Comparison of ENCODE assay signal across 23 cellular contexts in the genomic region with DNA sequence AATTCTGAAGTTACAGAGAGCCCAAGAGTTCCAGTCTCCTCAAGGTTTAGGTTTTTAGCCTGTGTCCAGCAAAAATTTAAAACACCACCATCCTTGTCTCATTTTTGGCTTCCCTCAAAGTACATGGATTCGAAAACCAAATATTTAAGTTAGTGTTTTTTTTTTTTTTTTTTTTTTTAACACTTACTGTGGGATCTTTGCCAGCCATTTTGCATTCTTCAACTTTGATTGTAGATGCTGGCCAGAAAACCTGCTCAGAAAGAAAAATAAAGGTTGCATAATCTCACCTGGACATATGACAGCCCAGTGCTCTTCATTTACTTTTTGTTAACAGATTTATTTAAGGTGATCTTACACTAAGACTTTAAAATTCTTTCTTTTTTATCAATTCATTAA.
DNase-seq lines count a peak whose midpoint lies in the region; ATAC-seq and TF ChIP-seq lines count a peak whose summit lies in the region.
"Had no signal": no experiment of that assay in that cellular context is flagged by ENCODE, and none has a peak within 500 bp of the region (broad histone marks: within the 10 kb centered on the region; RNA-seq: fewer than 3 reads in every experiment).

No MANE protein-coding gene starts in this region.

- POLR2A ChIA-PET in HEK293T (lab: Yijun Ruan, JAX) (no interaction called here), T-cell (lab: Charles Lee) (no interaction called here)

- CTCF ChIA-PET in HEK293T (lab: Yijun Ruan, JAX) = no interaction called here
- CTCF ChIA-PET in T-cell (lab: Charles Lee) = no interaction called here

- no peak overlapping the region for H3K4me2 ChIP-seq in osteoblast (ENCODE audit: insufficient read depth, low read length)

- no peak overlapping the region for H2AFZ ChIP-seq in osteoblast (ENCODE audit: low read length)

- H3K4me1 Mint-ChIP-seq in T-cell = no peaks in the 10 kb centered on the region
- H3K4me1 Mint-ChIP-seq: central memory CD8-positive, alpha-beta T cell had no signal

- no peak overlapping the region for H3K27ac ChIP-seq in osteoblast (ENCODE audit: low read depth, low read length)
- H3K27ac ChIP-seq in lower lobe of right lung = no peak overlapping the region
- H3K27ac ChIP-seq: adrenal gland, pancreas, RWPE1, upper lobe of right lung had no signal

- TF ChIP-seq CTCF in fibroblast of mammary gland (conservative IDR thresholded peaks at IDR 0.05; ENCODE audit: control insufficient read depth, insufficient read depth, low read depth, low read length) = no peak
- no peak for TF ChIP-seq CTCF in osteoblast (IDR thresholded peaks at IDR 0.05; ENCODE audit: extremely low read depth, low read depth, low read length)
- no peak for TF ChIP-seq CTCF in lower lobe of right lung (IDR thresholded peaks at IDR 0.05)

- no peak overlapping the region for H3K27ac Mint-ChIP-seq in T-cell
- H3K27ac Mint-ChIP-seq: activated CD4-positive, alpha-beta T cell treated with anti-CD3 and anti-CD28 coated beads, Interleukin-2, amount 10 ng/mL, durations not matched to agents 7 days and 5 days; activated T-helper 2 cell treated with anti-CD3 and anti-CD28 coated beads, Interferon-gamma antibody, Interleukin-2, Interleukin-4, amounts not matched to agents 10 μg/mL and 5 μg/mL and 100 μg/mL, durations not matched to agents 14 hours and 24 hours and 36 hours had no signal

- peaks cover 0 to 3% (median 3%) of the 10 kb centered on the region in 3 donors for H3K9me3 Mint-ChIP-seq in T-cell
- H3K9me3 Mint-ChIP-seq: activated CD4-positive, alpha-beta T cell treated with anti-CD3 and anti-CD28 coated beads, Interleukin-2, amount 10 ng/mL, durations not matched to agents 7 days and 5 days; activated T-helper 2 cell treated with anti-CD3 and anti-CD28 coated beads, Interferon-gamma antibody, Interleukin-2, Interleukin-4, amounts not matched to agents 10 μg/mL and 5 μg/mL and 100 μg/mL, durations not matched to agents 14 hours and 24 hours and 36 hours had no signal

- H3K36me3 Mint-ChIP-seq in T-cell = no peaks in the 10 kb centered on the region

- H3K27me3 Mint-ChIP-seq in T-cell = no peaks in the 10 kb centered on the region
- H3K27me3 Mint-ChIP-seq: activated CD4-positive, alpha-beta T cell treated with anti-CD3 and anti-CD28 coated beads, Interleukin-2, amount 10 ng/mL, durations not matched to agents 7 days and 5 days; central memory CD8-positive, alpha-beta T cell had no signal

- H3K9me3 ChIP-seq in osteoblast (ENCODE audit: low read depth, low read length) = no peaks in the 10 kb centered on the region
- H3K9me3 ChIP-seq in lower lobe of right lung = no peaks in the 10 kb centered on the region
- H3K9me3 ChIP-seq: adrenal gland, BE2C, pancreas, stomach, upper lobe of right lung had no signal

- peaks cover 24% of the 10 kb centered on the region for H3K79me2 ChIP-seq in osteoblast (ENCODE audit: insufficient read depth, low read length)

- H3K4me3 Mint-ChIP-seq in T-cell = no peak overlapping the region
- H3K4me3 Mint-ChIP-seq: activated CD4-positive, alpha-beta T cell treated with anti-CD3 and anti-CD28 coated beads, Interleukin-2, amount 10 ng/mL, durations not matched to agents 7 days and 5 days; central memory CD8-positive, alpha-beta T cell had no signal

- peaks cover 39% of the 10 kb centered on the region for H3K4me1 ChIP-seq in osteoblast (ENCODE audit: insufficient read depth, low read length)
- peaks cover 29% of the 10 kb centered on the region for H3K4me1 ChIP-seq in lower lobe of right lung
- H3K4me1 ChIP-seq: adrenal gland, pancreas had no signal

- intact Hi-C loops in sciatic nerve (cut with DNase I) (no loop called here), lower lobe of right lung (cut with DNase I) (no loop called here)

- peak; percentile 64 for ATAC-seq in sciatic nerve
- ATAC-seq in T-cell (replicated peaks in 1 of 4) = no peak
- no peak for ATAC-seq in lower lobe of right lung
- ATAC-seq: upper lobe of right lung had no signal

- H3K27me3 ChIP-seq in osteoblast (ENCODE audit: insufficient read depth, low read length) (no peaks in the 10 kb centered on the region), lower lobe of right lung (ENCODE audit: low read depth) (no peaks in the 10 kb centered on the region)
- H3K27me3 ChIP-seq: adrenal gland, BE2C, pancreas, stomach, upper lobe of right lung had no signal

- H3K4me3 ChIP-seq in fibroblast of mammary gland (ENCODE audit: control insufficient read depth, low read depth, low read length) = no peak overlapping the region
- no peak overlapping the region for H3K4me3 ChIP-seq in osteoblast (ENCODE audit: insufficient read depth, low read length)
- H3K4me3 ChIP-seq in lower lobe of right lung = no peak overlapping the region
- H3K4me3 ChIP-seq: adrenal gland, pancreas, stomach, upper lobe of right lung had no signal

- H3K36me3 ChIP-seq in osteoblast (ENCODE audit: insufficient read depth, low read length) (peaks cover 33% of the 10 kb centered on the region), lower lobe of right lung (no peaks in the 10 kb centered on the region)
- H3K36me3 ChIP-seq: adrenal gland, BE2C, pancreas, stomach, upper lobe of right lung had no signal

- DNase-seq in HEK293T (ENCODE audit: extremely low spot score) (no peak), RPMI7951 (ENCODE audit: low read depth) (peak; percentile 43), fibroblast of mammary gland (ENCODE audit: low read depth) (peak; percentile 43), sciatic nerve (ENCODE audit: low spot score) (no peak), T-cell (no peak), osteoblast (ENCODE audit: insufficient read length, low spot score, missing footprints) (no peak), lower lobe of right lung (no peak), NCI-H2227 treated with DMSO at 0.1 percent for 48 hours (lab: John Stamatoyannopoulos, UW) (no peak)
- DNase-seq: activated CD4-positive, alpha-beta T cell treated with anti-CD3 and anti-CD28 coated beads, Interleukin-2, amount 10 ng/mL, durations not matched to agents 7 days and 5 days; adrenal gland; BE2C; erythroblast; glutamatergic neuron; GOT3; NCI-H1694; pancreas; small intestine; stimulated activated CD4-positive, alpha-beta T cell treated with anti-CD3 and anti-CD28 coated beads, Interleukin-2, amount 100 ng/mL, for 48 hours; stomach; upper lobe of right lung had no signal

- H4K20me1 ChIP-seq in osteoblast (ENCODE audit: insufficient read depth, low read length) = peaks cover 8% of the 10 kb centered on the region

TF ChIP-seq in HEK293T, 16 proteins besides CTCF, POLR2A, EP300 and RAD21:
- TF ChIP-seq TARDBP (IDR thresholded peaks at IDR 0.05) (no peak), ZNF384 (IDR thresholded peaks at IDR 0.05) (0 out of 2 replicates have a peak, but pooled peaks have one; percentile 10)

Comparison
In these comparisons a context has a peak if more than half of its experiments do, and no peak if none do; other contexts are left out.
1. DNase-seq: peak in RPMI7951 (single experiment) and fibroblast of mammary gland (single experiment); none in HEK293T (single experiment), sciatic nerve (single experiment), T-cell (0 of 34), osteoblast (single experiment), lower lobe of right lung (single experiment) and NCI-H2227 treated with DMSO at 0.1 percent for 48 hours (single experiment).